In genomic region chr7:94323872-94324271, GRCh38 we compare ENCODE assay signal across 16 cellular contexts.
DNase-seq lines count a peak whose midpoint lies in the region; ATAC-seq and TF ChIP-seq lines count a peak whose summit lies in the region.
"Had no signal": no experiment of that assay in that cellular context is flagged by ENCODE, and none has a peak within 500 bp of the region (broad histone marks: within the 10 kb centered on the region; RNA-seq: fewer than 3 reads in every experiment).

No MANE protein-coding gene starts in this region.

- H3K4me3 ChIP-seq in ACC112 (ENCODE audit: low read depth, low read length), result no peak overlapping the region
- peak overlapping the region; percentile 41 for H3K4me3 ChIP-seq in GM23248
- no peak overlapping the region for H3K4me3 ChIP-seq in fibroblast of the aortic adventitia (ENCODE audit: low read depth, low read length)
- H3K4me3 ChIP-seq: BLaER1 had no signal

- 0 out of 2 replicates have a peak, but pooled peaks cover 4% of the 10 kb centered on the region for H3K36me3 ChIP-seq in ACC112 (ENCODE audit: insufficient read depth, low read length)
- H3K36me3 ChIP-seq in GM23248 (ENCODE audit: low read depth), result no peaks in the 10 kb centered on the region
- H3K36me3 ChIP-seq: BLaER1 had no signal

- H3K9me3 ChIP-seq in GM23248 (ENCODE audit: low read depth), result no peaks in the 10 kb centered on the region

- H2AFZ ChIP-seq in ACC112 (ENCODE audit: low read length, unreplicated experiment), result peak overlapping the region; percentile 11
- H2AFZ ChIP-seq in GM23248, result peak overlapping the region; percentile 59

- 15 to 19% methylated on average over 4 of the region's 4 CpGs for WGBS in GM23248 (ENCODE audit: low coverage in 1 of 2, low lambda C conversion rate in 2 of 2, missing lambda C conversion rate in 2 of 2), 2 experiments

- ATAC-seq in activated CD8-positive, alpha-beta T cell treated with anti-CD3 and anti-CD28 coated beads for 36 hours, result no peak
- ATAC-seq in HG02970 (IDR thresholded peaks at IDR 0.05; ENCODE audit: low FRiP score, unreplicated experiment), result no peak
- ATAC-seq: Panc1 had no signal

- peak overlapping the region; percentile 91 for H3K27ac Mint-ChIP-seq in osteocyte (ENCODE audit: unreplicated experiment)
- H3K27ac Mint-ChIP-seq in activated CD8-positive, alpha-beta T cell treated with anti-CD3 and anti-CD28 coated beads for 36 hours, result no peak overlapping the region
- H3K27ac Mint-ChIP-seq: IgD-negative memory B cell had no signal

- no peaks in the 10 kb centered on the region for H3K9me2 ChIP-seq in GM23248 (ENCODE audit: insufficient read depth)

- CTCF ChIA-PET in activated CD8-positive, alpha-beta T cell treated with anti-CD3 and anti-CD28 coated beads for 36 hours (lab: Charles Lee), result no interaction called here

- H3K4me2 ChIP-seq in GM23248 (ENCODE audit: unreplicated experiment), result peak overlapping the region; percentile 61
- H3K4me2 ChIP-seq: BLaER1 had no signal

- intact Hi-C loops in activated CD8-positive, alpha-beta T cell treated with anti-CD3 and anti-CD28 coated beads for 36 hours (cut with micrococcal nuclease), result no loop called here

- POLR2A ChIA-PET in activated CD8-positive, alpha-beta T cell treated with anti-CD3 and anti-CD28 coated beads for 36 hours (lab: Charles Lee), result interaction anchor here (0.6 kb wide), 1 partner anchor 84 kb away, joined by 3 read pairs; no protein-coding TSS in a partner anchor

- H3K4me1 Mint-ChIP-seq in osteocyte (ENCODE audit: unreplicated experiment), result peaks cover 40% of the 10 kb centered on the region
- no peaks in the 10 kb centered on the region for H3K4me1 Mint-ChIP-seq in activated CD8-positive, alpha-beta T cell treated with anti-CD3 and anti-CD28 coated beads for 36 hours (ENCODE audit: low read depth)
- H3K4me1 Mint-ChIP-seq: IgD-negative memory B cell had no signal

- TF ChIP-seq CTCF in fibroblast of the aortic adventitia (IDR thresholded peaks at IDR 0.05; ENCODE audit: insufficient read depth, low read length), result no peak
- no peak for TF ChIP-seq CTCF in osteocyte (IDR thresholded peaks at IDR 0.05)
- no peak for TF ChIP-seq CTCF in activated CD8-positive, alpha-beta T cell treated with anti-CD3 and anti-CD28 coated beads for 36 hours (IDR thresholded peaks at IDR 0.05)

- in situ Hi-C loops in GM23248 (cut with MboI), result no loop called here

- H3K9me3 Mint-ChIP-seq in osteocyte (ENCODE audit: unreplicated experiment), result peaks cover 7% of the 10 kb centered on the region
- H3K9me3 Mint-ChIP-seq in activated CD8-positive, alpha-beta T cell treated with anti-CD3 and anti-CD28 coated beads for 36 hours, result peaks cover 14% of the 10 kb centered on the region

- H3K27me3 Mint-ChIP-seq in osteocyte (ENCODE audit: unreplicated experiment), result no peaks in the 10 kb centered on the region
- H3K27me3 Mint-ChIP-seq in activated CD8-positive, alpha-beta T cell treated with anti-CD3 and anti-CD28 coated beads for 36 hours, result no peaks in the 10 kb centered on the region

- peaks cover 11% of the 10 kb centered on the region for H3K4me1 ChIP-seq in ACC112 (ENCODE audit: control insufficient read depth, insufficient read depth, low read length, unreplicated experiment)
- peaks cover 33% of the 10 kb centered on the region for H3K4me1 ChIP-seq in GM23248 (ENCODE audit: insufficient read depth)
- H3K4me1 ChIP-seq: BLaER1 had no signal

- H3K9ac ChIP-seq in GM23248, result peak overlapping the region; percentile 70
- H3K9ac ChIP-seq: BLaER1 had no signal

- H4K20me1 ChIP-seq in GM23248 (ENCODE audit: insufficient read depth), result no peaks in the 10 kb centered on the region
- H4K20me1 ChIP-seq: BLaER1 had no signal

- peaks cover 7% of the 10 kb centered on the region for H3K36me3 Mint-ChIP-seq in osteocyte (ENCODE audit: unreplicated experiment)
- no peaks in the 10 kb centered on the region for H3K36me3 Mint-ChIP-seq in activated CD8-positive, alpha-beta T cell treated with anti-CD3 and anti-CD28 coated beads for 36 hours (ENCODE audit: low read depth)
- H3K36me3 Mint-ChIP-seq: IgD-negative memory B cell had no signal

- H3K79me2 ChIP-seq in ACC112 (ENCODE audit: control insufficient read depth, insufficient read depth, low read length, unreplicated experiment) (no peaks in the 10 kb centered on the region), GM23248 (ENCODE audit: insufficient read depth) (no peaks in the 10 kb centered on the region; the same call in 1 of the 2 replicates)

- peaks cover 25% of the 10 kb centered on the region for H3F3A ChIP-seq in GM23248 (ENCODE audit: insufficient read depth)

- H3K27me3 ChIP-seq in ACC112 (ENCODE audit: insufficient read depth, low read length) (no peaks in the 10 kb centered on the region), GM23248 (replicated peaks; ENCODE audit: insufficient read depth) (no peaks in the 10 kb centered on the region)
- H3K27me3 ChIP-seq: BLaER1 had no signal

- no peak overlapping the region for H3K27ac ChIP-seq in ACC112 (ENCODE audit: low read depth, low read length)
- H3K27ac ChIP-seq in GM23248, result peak overlapping the region; percentile 85
- H3K27ac ChIP-seq: BLaER1 had no signal

- peak; percentile 60 for DNase-seq in GM23248
- peak; percentile 73 for DNase-seq in fibroblast of the aortic adventitia (ENCODE audit: low read depth)
- no peak for DNase-seq in osteocyte (ENCODE audit: extremely low spot score, unreplicated experiment)
- no peak for DNase-seq in activated CD8-positive, alpha-beta T cell treated with anti-CD3 and anti-CD28 coated beads for 36 hours
- no peak for DNase-seq in AG08396 (ENCODE audit: low spot score)
- DNase-seq in EL, result no peak
- DNase-seq: DMS 273 treated with DMSO at 0.1 percent for 48 hours, HCEC 1CT, NCI-H187 treated with DMSO at 0.1 percent for 48 hours, NCI-H774, SHP77 had no signal

- H3K4me3 Mint-ChIP-seq in osteocyte (ENCODE audit: unreplicated experiment), result no peak overlapping the region
- H3K4me3 Mint-ChIP-seq in activated CD8-positive, alpha-beta T cell treated with anti-CD3 and anti-CD28 coated beads for 36 hours, result no peak overlapping the region
- H3K4me3 Mint-ChIP-seq: IgD-negative memory B cell had no signal

Comparison
In these comparisons a context has a peak if more than half of its experiments do, and no peak if none do; other contexts are left out.
1. DNase-seq: peak in GM23248 (single experiment) and fibroblast of the aortic adventitia (single experiment); none in osteocyte (single experiment), activated CD8-positive, alpha-beta T cell treated with anti-CD3 and anti-CD28 coated beads for 36 hours (single experiment), AG08396 (single experiment) and EL (single experiment).